ENCODE assay signal across 22 cellular contexts in the genomic region with DNA sequence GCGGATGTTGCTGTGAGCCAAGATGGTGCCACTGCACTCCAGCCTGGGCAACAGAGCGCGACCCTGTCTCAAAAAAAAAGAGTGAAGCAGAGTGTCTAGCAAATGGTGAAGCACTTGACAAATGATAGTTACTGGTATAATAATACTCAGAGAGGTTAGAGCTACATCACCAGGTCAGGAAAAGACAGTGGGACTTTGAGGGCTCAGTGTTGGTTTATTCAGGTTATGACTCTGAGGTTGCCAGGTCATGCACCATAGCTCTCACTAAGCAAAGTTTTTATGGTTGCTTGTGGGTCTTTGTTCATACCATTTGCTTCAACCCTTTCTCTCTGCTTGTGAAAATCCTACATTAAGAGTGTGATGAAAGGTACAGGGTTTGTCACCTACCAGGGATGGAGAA.
"Had no signal": no experiment of that assay in that cellular context is flagged by ENCODE, and none has a peak within 500 bp of the region (broad histone marks: within the 10 kb centered on the region; RNA-seq: fewer than 3 reads in every experiment).

No MANE protein-coding gene starts in this region.

- H3K9me3 Mint-ChIP-seq: activated naive CD4-positive, alpha-beta T cell treated with anti-CD3 and anti-CD28 coated beads, Interleukin-2, amount 50 U/mL, for 72 hours; brain; dendritic cell treated with granulocyte-macrophage colony-stimulating factor and Interleukin-4, amounts not matched to agents 40 ng/mL and 50 ng/mL, for 4 days; naive thymus-derived CD4-positive, alpha-beta T cell; neural progenitor cell; stimulated activated naive CD8-positive, alpha-beta T cell treated with anti-CD3 and anti-CD28 coated beads, Interleukin-15, Interleukin-2, amounts not matched to agents 100 ng/mL and 50 ng/mL, for 24 hours had no signal

- H3K9ac ChIP-seq: neural progenitor cell had no signal

- DNase-seq: activated CD4-positive, alpha-beta T cell treated with anti-CD3 and anti-CD28 coated beads for 1 hour; activated CD4-positive, alpha-beta T cell treated with anti-CD3 and anti-CD28 coated beads, Interleukin-2, amount 50 U/mL, for 1 hour; activated CD8-positive, alpha-beta T cell treated with anti-CD3 and anti-CD28 coated beads, Interleukin-2, amount 10 ng/mL, durations not matched to agents 7 days and 5 days; activated gamma-delta T cell treated with Interleukin-2 at 50 U/mL for 16 hours; activated T-cell treated with anti-CD3 and anti-CD28 coated beads, Interleukin-2, amount 50 U/mL, for 1 hour; aorta; effector CD4-positive, alpha-beta T cell; heart right ventricle; left lung; naive thymus-derived CD4-positive, alpha-beta T cell; substantia nigra; thyroid gland had no signal

- H3K36me3 Mint-ChIP-seq: activated naive CD4-positive, alpha-beta T cell treated with anti-CD3 and anti-CD28 coated beads, Interleukin-2, amount 50 U/mL, for 72 hours had no signal

- H3K9me3 ChIP-seq: heart right ventricle, left lung, prostate gland, right atrium auricular region, thyroid gland had no signal

- H3K4me1 Mint-ChIP-seq: brain; naive thymus-derived CD4-positive, alpha-beta T cell; neural progenitor cell had no signal

- H3K27me3 Mint-ChIP-seq: dendritic cell treated with granulocyte-macrophage colony-stimulating factor and Interleukin-4, amounts not matched to agents 40 ng/mL and 50 ng/mL, for 4 days had no signal

- H3K4me3 Mint-ChIP-seq: activated CD8-positive, alpha-beta T cell treated with anti-CD3 and anti-CD28 coated beads, Interleukin-2, amount 10 ng/mL, durations not matched to agents 7 days and 5 days; brain; dendritic cell treated with granulocyte-macrophage colony-stimulating factor and Interleukin-4, amounts not matched to agents 40 ng/mL and 50 ng/mL, for 4 days; naive thymus-derived CD4-positive, alpha-beta T cell; neural progenitor cell; stimulated activated naive CD8-positive, alpha-beta T cell treated with anti-CD3 and anti-CD28 coated beads, Interleukin-15, Interleukin-2, amounts not matched to agents 100 ng/mL and 50 ng/mL, for 24 hours had no signal

- H3K27me3 ChIP-seq: left lung, neural progenitor cell, right atrium auricular region, thyroid gland had no signal

- ATAC-seq: activated CD8-positive, alpha-beta T cell treated with anti-CD3 and anti-CD28 coated beads, Interleukin-2, amount 10 ng/mL, durations not matched to agents 7 days and 5 days; activated naive CD4-positive, alpha-beta T cell treated with anti-CD3 and anti-CD28 coated beads, Interleukin-2, amount 50 U/mL, for 72 hours; heart right ventricle; left lung; naive thymus-derived CD4-positive, alpha-beta T cell had no signal

- H3K36me3 ChIP-seq: neural progenitor cell, prostate gland had no signal

- H3K27ac ChIP-seq: heart right ventricle, left lung, neural progenitor cell, prostate gland, right atrium auricular region, thyroid gland had no signal

- H3K4me1 ChIP-seq: heart right ventricle, left lung, neural progenitor cell, prostate gland, right atrium auricular region, thyroid gland had no signal

- H3K4me3 ChIP-seq: heart right ventricle, left lung, neural progenitor cell, prostate gland, right atrium auricular region, thyroid gland had no signal

- H3K4me2 ChIP-seq: neural progenitor cell had no signal

- H2AFZ ChIP-seq: neural progenitor cell had no signal

- H3K27ac Mint-ChIP-seq: activated CD8-positive, alpha-beta T cell treated with anti-CD3 and anti-CD28 coated beads, Interleukin-2, amount 10 ng/mL, durations not matched to agents 7 days and 5 days; activated naive CD4-positive, alpha-beta T cell treated with anti-CD3 and anti-CD28 coated beads, Interleukin-2, amount 50 U/mL, for 72 hours; brain; dendritic cell treated with granulocyte-macrophage colony-stimulating factor and Interleukin-4, amounts not matched to agents 40 ng/mL and 50 ng/mL, for 4 days; neural progenitor cell; stimulated activated naive CD8-positive, alpha-beta T cell treated with anti-CD3 and anti-CD28 coated beads, Interleukin-15, Interleukin-2, amounts not matched to agents 100 ng/mL and 50 ng/mL, for 24 hours had no signal

- FAIRE-seq: endometrium, keratinocyte, TTC549 had no signal
